Comparison of ENCODE assay signal across 8 cellular contexts in genomic region chr4:242121-242848, GRCh38.
A peak's percentile ranks its signal among the peaks of the same experiment; 100 is the strongest.
DNase-seq lines count a peak whose midpoint lies in the region; ATAC-seq, FAIRE-seq and TF ChIP-seq lines count a peak whose summit lies in the region.

No MANE protein-coding gene starts in this region.

- H3K27ac ChIP-seq in VCaP = peak overlapping the region; percentile 82

- DNase-seq in AG09319 (ENCODE audit: extremely low read depth, low read depth) (no peak), NCI-H1105 treated with DMSO at 0.1 percent for 48 hours (lab: John Stamatoyannopoulos, UW) (peak; percentile 62), bronchial epithelial cell (ENCODE audit: low read depth) (peak; percentile 37), kidney epithelial cell (ENCODE audit: low read depth) (no peak)
- DNase-seq in stimulated activated CD4-positive, alpha-beta T cell treated with anti-CD3 and anti-CD28 coated beads, Interleukin-2, amount 100 ng/mL, for 24 hours = peak; percentile 52 to 64

- TF ChIP-seq CTCF in AG09319 (IDR thresholded peaks at IDR 0.05; ENCODE audit: low read depth, low read length) = peak; percentile 7
- peak; percentile 96 for TF ChIP-seq CTCF in VCaP (conservative IDR thresholded peaks at IDR 0.05)
- TF ChIP-seq CTCF in bronchial epithelial cell (IDR thresholded peaks at IDR 0.05; ENCODE audit: insufficient read depth, low read length, severe bottlenecking) = peak; percentile 55
- peak; percentile 44 for TF ChIP-seq CTCF in kidney epithelial cell (IDR thresholded peaks at IDR 0.05; ENCODE audit: insufficient read depth, low read length, poor library complexity, severe bottlenecking)

- no peaks in the 10 kb centered on the region for H3K27me3 ChIP-seq in bronchial epithelial cell (ENCODE audit: control insufficient read depth, insufficient read depth, low read length)
- H3K27me3 ChIP-seq in kidney epithelial cell (ENCODE audit: control insufficient read depth, insufficient read depth, low read length) = no peaks in the 10 kb centered on the region

- H3K4me3 ChIP-seq in bronchial epithelial cell (ENCODE audit: low read depth, low read length) (peak overlapping the region; percentile 31), kidney epithelial cell (ENCODE audit: low read depth, low read length) (no peak overlapping the region)

- peak; percentile 70 for ATAC-seq in GM19351 (IDR thresholded peaks at IDR 0.05; ENCODE audit: unreplicated experiment)
- no peak for ATAC-seq in GM19463 (IDR thresholded peaks at IDR 0.05; ENCODE audit: unreplicated experiment)

- peak; percentile 77 for FAIRE-seq in bronchial epithelial cell (lab: Jason Lieb, UNC)

- H3K36me3 ChIP-seq in bronchial epithelial cell (ENCODE audit: control insufficient read depth, insufficient read depth, low read length) = no peaks in the 10 kb centered on the region
- no peaks in the 10 kb centered on the region for H3K36me3 ChIP-seq in kidney epithelial cell (ENCODE audit: control insufficient read depth, insufficient read depth, low read length)

Comparison
In these comparisons a context has a peak if more than half of its experiments do, and no peak if none do; other contexts are left out.
1. DNase-seq: peak in NCI-H1105 treated with DMSO at 0.1 percent for 48 hours (single experiment), bronchial epithelial cell (single experiment) and stimulated activated CD4-positive, alpha-beta T cell treated with anti-CD3 and anti-CD28 coated beads, Interleukin-2, amount 100 ng/mL, for 24 hours (2 of 2); none in AG09319 (single experiment) and kidney epithelial cell (single experiment).
2. CTCF ChIP-seq: peak in every context shown above with its lines; median percentile 96 in VCaP; 55 in bronchial epithelial cell; 44 in kidney epithelial cell; 7 in AG09319.